ENCODE assay signal across 8 cellular contexts in genomic region chr12:90102957-90103652, GRCh38.
A peak's percentile ranks its signal among the peaks of the same experiment; 100 is the strongest.
DNase-seq lines count a peak whose midpoint lies in the region; TF ChIP-seq lines count a peak whose summit lies in the region.

No MANE protein-coding gene starts in this region.

- POLR2A ChIA-PET in activated CD4-positive, alpha-beta T cell treated with anti-CD3 and anti-CD28 coated beads, Interleukin-2, amount 10 ng/mL, durations not matched to agents 7 days and 5 days (lab: Charles Lee) = no interaction called here

- H3K9me3 Mint-ChIP-seq in activated CD4-positive, alpha-beta T cell treated with anti-CD3 and anti-CD28 coated beads, Interleukin-2, amount 10 ng/mL, durations not matched to agents 7 days and 5 days = no peaks in the 10 kb centered on the region
- H3K9me3 Mint-ChIP-seq in glutamatergic neuron (ENCODE audit: unreplicated experiment) = peaks cover under 1% of the 10 kb centered on the region

- peak overlapping the region; percentile 19 for H3K4me3 Mint-ChIP-seq in activated CD4-positive, alpha-beta T cell treated with anti-CD3 and anti-CD28 coated beads, Interleukin-2, amount 10 ng/mL, durations not matched to agents 7 days and 5 days
- H3K4me3 Mint-ChIP-seq in glutamatergic neuron (ENCODE audit: unreplicated experiment) = no peak overlapping the region

- H3K27ac ChIP-seq in thyroid gland = no peak overlapping the region

- TF ChIP-seq POLR2A in thyroid gland (IDR thresholded peaks at IDR 0.05) = no peak

- no peaks in the 10 kb centered on the region for H3K36me3 Mint-ChIP-seq in activated CD4-positive, alpha-beta T cell treated with anti-CD3 and anti-CD28 coated beads, Interleukin-2, amount 10 ng/mL, durations not matched to agents 7 days and 5 days (ENCODE audit: low read depth)
- H3K36me3 Mint-ChIP-seq in glutamatergic neuron (ENCODE audit: unreplicated experiment) = no peaks in the 10 kb centered on the region

- no peaks in the 10 kb centered on the region for H3K27me3 ChIP-seq in thyroid gland

- intact Hi-C loops in thyroid gland (cut with DNase I) = no loop called here

- H3K27ac Mint-ChIP-seq in activated CD4-positive, alpha-beta T cell treated with anti-CD3 and anti-CD28 coated beads, Interleukin-2, amount 10 ng/mL, durations not matched to agents 7 days and 5 days = no peak overlapping the region
- no peak overlapping the region for H3K27ac Mint-ChIP-seq in glutamatergic neuron (ENCODE audit: unreplicated experiment)

- CTCF ChIA-PET in activated CD4-positive, alpha-beta T cell treated with anti-CD3 and anti-CD28 coated beads, Interleukin-2, amount 10 ng/mL, durations not matched to agents 7 days and 5 days (lab: Charles Lee) = interaction anchor here (1.3 to 1.9 kb wide), 3 partner anchors 12 to 560 kb away, joined by 3 to 8 read pairs (median 5); no protein-coding TSS in a partner anchor

- H3K36me3 ChIP-seq in thyroid gland = no peaks in the 10 kb centered on the region

- peak; percentile 27 for TF ChIP-seq CTCF in glutamatergic neuron (IDR thresholded peaks at IDR 0.05; ENCODE audit: partially characterized antibody, unreplicated experiment)
- TF ChIP-seq CTCF in thyroid gland (IDR thresholded peaks at IDR 0.05) = peak in 4 of 6 experiments; percentile 7 to 47 (median 36)

- H3K4me1 Mint-ChIP-seq in activated CD4-positive, alpha-beta T cell treated with anti-CD3 and anti-CD28 coated beads, Interleukin-2, amount 10 ng/mL, durations not matched to agents 7 days and 5 days = peaks cover 7% of the 10 kb centered on the region
- peaks cover 9% of the 10 kb centered on the region for H3K4me1 Mint-ChIP-seq in glutamatergic neuron (ENCODE audit: low read depth, unreplicated experiment)

- DNase-seq in stimulated activated CD4-positive, alpha-beta T cell treated with anti-CD3 and anti-CD28 coated beads, Interleukin-2, amount 100 ng/mL, for 4 hours (ENCODE audit: low read depth) = peak; percentile 13
- DNase-seq in stimulated activated CD4-positive, alpha-beta T cell treated with anti-CD3 and anti-CD28 coated beads, Interleukin-12 subunit alpha, Interleukin-12 subunit beta, amount 100 ng/mL, for 4 hours = no peak
- DNase-seq in H4 (ENCODE audit: low spot score) = peak; percentile 40
- DNase-seq in LoVo (ENCODE audit: low spot score) = peak; percentile 44
- DNase-seq in activated CD4-positive, alpha-beta T cell treated with anti-CD3 and anti-CD28 coated beads, Interleukin-2, amount 10 ng/mL, durations not matched to agents 7 days and 5 days = no peak
- no peak for DNase-seq in glutamatergic neuron
- DNase-seq in thyroid gland = no peak
- DNase-seq in putamen (ENCODE audit: low spot score) = no peak

- peaks cover 4% of the 10 kb centered on the region for H3K27me3 Mint-ChIP-seq in activated CD4-positive, alpha-beta T cell treated with anti-CD3 and anti-CD28 coated beads, Interleukin-2, amount 10 ng/mL, durations not matched to agents 7 days and 5 days
- no peaks in the 10 kb centered on the region for H3K27me3 Mint-ChIP-seq in glutamatergic neuron (ENCODE audit: unreplicated experiment)

- H3K9me3 ChIP-seq in thyroid gland = no peaks in the 10 kb centered on the region

- H3K4me3 ChIP-seq in thyroid gland (replicated peaks in 1 of 3) = no peak overlapping the region

- peaks cover 0 to 4% of the 10 kb centered on the region in 2 donors for H3K4me1 ChIP-seq in thyroid gland

- 77 to 83% methylated on average over 3 of the region's 3 CpGs for WGBS in thyroid gland, 2 donors

Comparison
In these comparisons a context has a peak if more than half of its experiments do, and no peak if none do; other contexts are left out.
1. DNase-seq: peak in stimulated activated CD4-positive, alpha-beta T cell treated with anti-CD3 and anti-CD28 coated beads, Interleukin-2, amount 100 ng/mL, for 4 hours (single experiment), H4 (single experiment) and LoVo (single experiment); none in stimulated activated CD4-positive, alpha-beta T cell treated with anti-CD3 and anti-CD28 coated beads, Interleukin-12 subunit alpha, Interleukin-12 subunit beta, amount 100 ng/mL, for 4 hours (single experiment), activated CD4-positive, alpha-beta T cell treated with anti-CD3 and anti-CD28 coated beads, Interleukin-2, amount 10 ng/mL, durations not matched to agents 7 days and 5 days (single experiment), glutamatergic neuron (single experiment), thyroid gland (0 of 2) and putamen (single experiment).